Comparison of ENCODE assay signal across 18 cellular contexts in genomic region chr11:122769126-122769780, GRCh38.
"Had no signal": no experiment of that assay in that cellular context is flagged by ENCODE, and none has a peak within 500 bp of the region (broad histone marks: within the 10 kb centered on the region; RNA-seq: fewer than 3 reads in every experiment).

No MANE protein-coding gene starts in this region.

- H3K4me1 ChIP-seq: lower lobe of right lung, parathyroid adenoma, suprapubic skin had no signal

- DNase-seq: activated CD4-positive, alpha-beta T cell treated with anti-CD3 and anti-CD28 coated beads, Interleukin-2, amount 50 U/mL, for 4 hours; activated CD4-positive, CD25-positive, alpha-beta regulatory T cell treated with anti-CD3 and anti-CD28 coated beads, Interleukin-2, amount 50 U/mL, for 72 hours; activated CD8-positive, alpha-beta memory T cell treated with anti-CD3 and anti-CD28 coated beads, Interleukin-2, amount 50 U/mL, for 4 hours; activated naive CD4-positive, alpha-beta T cell; activated T-cell treated with anti-CD3 and anti-CD28 coated beads, Interleukin-2, amount 50 U/mL, for 72 hours; body of pancreas; foreskin keratinocyte; immature natural killer cell; left cardiac atrium; lower lobe of right lung; naive B cell; stimulated activated CD4-positive, alpha-beta T cell treated with anti-CD3 and anti-CD28 coated beads, Interleukin-4, amount 100 ng/mL, for 1 hour; stimulated activated CD8-positive, alpha-beta memory T cell treated with anti-CD3 and anti-CD28 coated beads, Interleukin-4, amount 100 ng/mL, for 48 hours; stimulated activated naive CD8-positive, alpha-beta T cell treated with anti-CD3 and anti-CD28 coated beads, Interleukin-15, Interleukin-2, amounts not matched to agents 100 U/mL and 50 U/mL, for 24 hours had no signal

- H3K27me3 Mint-ChIP-seq: dendritic cell treated with granulocyte-macrophage colony-stimulating factor and Interleukin-4, amounts not matched to agents 40 ng/mL and 50 ng/mL, for 4 days; naive B cell had no signal

- H3K9me3 ChIP-seq: body of pancreas, lower lobe of right lung, suprapubic skin had no signal

- H3K4me3 Mint-ChIP-seq: activated T-cell treated with anti-CD3 and anti-CD28 coated beads, Interleukin-2, amount 50 U/mL, for 72 hours; dendritic cell treated with granulocyte-macrophage colony-stimulating factor and Interleukin-4, amounts not matched to agents 40 ng/mL and 50 ng/mL, for 4 days; immature natural killer cell; naive B cell; type B pancreatic cell had no signal

- H3K27me3 ChIP-seq: body of pancreas, foreskin keratinocyte had no signal

- H3K27ac Mint-ChIP-seq: activated T-cell treated with anti-CD3 and anti-CD28 coated beads, Interleukin-2, amount 50 U/mL, for 72 hours; dendritic cell treated with granulocyte-macrophage colony-stimulating factor and Interleukin-4, amounts not matched to agents 40 ng/mL and 50 ng/mL, for 4 days; naive B cell; type B pancreatic cell had no signal

- H3K4me3 ChIP-seq: body of pancreas, lower lobe of right lung, suprapubic skin had no signal

- H3K9ac ChIP-seq: parathyroid adenoma had no signal

- H3K36me3 ChIP-seq: lower lobe of right lung, suprapubic skin had no signal

- H3K27ac ChIP-seq: body of pancreas, foreskin keratinocyte, lower lobe of right lung, parathyroid adenoma, suprapubic skin had no signal

- H3K9me3 Mint-ChIP-seq: activated T-cell treated with anti-CD3 and anti-CD28 coated beads, Interleukin-2, amount 50 U/mL, for 72 hours; dendritic cell treated with granulocyte-macrophage colony-stimulating factor and Interleukin-4, amounts not matched to agents 40 ng/mL and 50 ng/mL, for 4 days; immature natural killer cell; type B pancreatic cell had no signal

- H3K79me2 ChIP-seq: parathyroid adenoma had no signal

- H2AFZ ChIP-seq: parathyroid adenoma had no signal

- H3K36me3 Mint-ChIP-seq: immature natural killer cell, naive B cell, type B pancreatic cell had no signal
